25 cellular contexts compared by ENCODE assay signal in genomic region chr7:156666368-156667109, GRCh38. TPM values are rescaled to one million over a fixed set of nuclear protein-coding genes. Genes with fewer than 3 reads are reported as not detected.
DNase-seq lines count a peak whose midpoint lies in the region; ATAC-seq and TF ChIP-seq lines count a peak whose summit lies in the region.
"Had no signal": no experiment of that assay in that cellular context is flagged by ENCODE, and none has a peak within 500 bp of the region (broad histone marks: within the 10 kb centered on the region; RNA-seq: fewer than 3 reads in every experiment).

No MANE protein-coding gene starts in this region.

- no peak for TF ChIP-seq CTCF in AG10803 (conservative IDR thresholded peaks at IDR 0.05; ENCODE audit: low read length)
- TF ChIP-seq CTCF in GM23338 (conservative IDR thresholded peaks at IDR 0.05; ENCODE audit: low read depth in 2 of 2) = no peak
- TF ChIP-seq CTCF in mesothelial cell of epicardium (IDR thresholded peaks at IDR 0.05; ENCODE audit: unreplicated experiment) = no peak

- H3K4me1 Mint-ChIP-seq in GM23338 (peaks cover 35% of the 10 kb centered on the region), mesothelial cell of epicardium (peaks cover 38% of the 10 kb centered on the region)
- H3K4me1 Mint-ChIP-seq in activated T-helper 17 cell treated with anti-CD3 and anti-CD28 coated beads, Interleukin-2, amount 50 U/mL, for 72 hours = no peaks in the 10 kb centered on the region
- no peaks in the 10 kb centered on the region for H3K4me1 Mint-ChIP-seq in activated CD4-positive, alpha-beta memory T cell treated with anti-CD3 and anti-CD28 coated beads, Interleukin-2, amount 10 ng/mL, durations not matched to agents 7 days and 5 days
- H3K4me1 Mint-ChIP-seq: activated CD4-positive, alpha-beta T cell treated with anti-CD3 and anti-CD28 coated beads, Interleukin-2, amount 10 ng/mL, durations not matched to agents 7 days and 5 days; CD8-positive, alpha-beta memory T cell; central memory CD8-positive, alpha-beta T cell; naive B cell had no signal

- H3K4me1 ChIP-seq in GM23338 (ENCODE audit: insufficient read depth) = peaks cover 16% of the 10 kb centered on the region; the same call in 1 of the 2 replicates
- H3K4me1 ChIP-seq: foreskin keratinocyte, testis had no signal

- no peaks in the 10 kb centered on the region for H3K36me3 ChIP-seq in GM23338 (ENCODE audit: insufficient read depth)
- H3K36me3 ChIP-seq: ovary had no signal

- POLR2A ChIA-PET in activated CD4-positive, alpha-beta memory T cell treated with anti-CD3 and anti-CD28 coated beads, Interleukin-2, amount 10 ng/mL, durations not matched to agents 7 days and 5 days (lab: Charles Lee) = no interaction called here

- H3K27me3 ChIP-seq in GM23338 (ENCODE audit: insufficient read depth) = no peaks in the 10 kb centered on the region
- H3K27me3 ChIP-seq: foreskin keratinocyte, ovary, testis had no signal

- peaks cover 5% of the 10 kb centered on the region; the same call in 2 of the 3 replicates for H3K36me3 Mint-ChIP-seq in GM23338 (ENCODE audit: low read depth)
- H3K36me3 Mint-ChIP-seq in activated T-helper 17 cell treated with anti-CD3 and anti-CD28 coated beads, Interleukin-2, amount 50 U/mL, for 72 hours (ENCODE audit: low read depth) = no peaks in the 10 kb centered on the region
- peaks cover 7% of the 10 kb centered on the region for H3K36me3 Mint-ChIP-seq in mesothelial cell of epicardium
- peaks cover 4% of the 10 kb centered on the region for H3K36me3 Mint-ChIP-seq in activated CD4-positive, alpha-beta memory T cell treated with anti-CD3 and anti-CD28 coated beads, Interleukin-2, amount 10 ng/mL, durations not matched to agents 7 days and 5 days (ENCODE audit: low read depth)

- H3K4me2 ChIP-seq in GM23338 = 0 out of 2 replicates have a peak overlapping the region, but pooled peaks have one; percentile 10

- H3K4me3 Mint-ChIP-seq in GM23338 (no peak overlapping the region), mesothelial cell of epicardium (no peak overlapping the region)
- H3K4me3 Mint-ChIP-seq in activated T-helper 17 cell treated with anti-CD3 and anti-CD28 coated beads, Interleukin-2, amount 50 U/mL, for 72 hours = no peak overlapping the region
- H3K4me3 Mint-ChIP-seq in activated CD4-positive, alpha-beta memory T cell treated with anti-CD3 and anti-CD28 coated beads, Interleukin-2, amount 10 ng/mL, durations not matched to agents 7 days and 5 days = no peak overlapping the region
- H3K4me3 Mint-ChIP-seq: activated CD4-positive, alpha-beta T cell treated with anti-CD3 and anti-CD28 coated beads, Interleukin-2, amount 10 ng/mL, durations not matched to agents 7 days and 5 days; CD8-positive, alpha-beta memory T cell; central memory CD8-positive, alpha-beta T cell; naive B cell had no signal

- no peaks in the 10 kb centered on the region for H4K20me1 ChIP-seq in GM23338 (replicated peaks; ENCODE audit: insufficient read depth)

- no peak overlapping the region for H2AFZ ChIP-seq in GM23338

- H3K27me3 Mint-ChIP-seq in GM23338 (ENCODE audit: insufficient read depth, low read depth, poor library complexity) (no peaks in the 10 kb centered on the region), mesothelial cell of epicardium (ENCODE audit: low read depth) (no peaks in the 10 kb centered on the region)
- no peaks in the 10 kb centered on the region for H3K27me3 Mint-ChIP-seq in activated T-helper 17 cell treated with anti-CD3 and anti-CD28 coated beads, Interleukin-2, amount 50 U/mL, for 72 hours
- H3K27me3 Mint-ChIP-seq in activated CD4-positive, alpha-beta memory T cell treated with anti-CD3 and anti-CD28 coated beads, Interleukin-2, amount 10 ng/mL, durations not matched to agents 7 days and 5 days = no peaks in the 10 kb centered on the region
- H3K27me3 Mint-ChIP-seq: activated CD4-positive, alpha-beta T cell treated with anti-CD3 and anti-CD28 coated beads, Interleukin-2, amount 10 ng/mL, durations not matched to agents 7 days and 5 days; CD8-positive, alpha-beta memory T cell; central memory CD8-positive, alpha-beta T cell; naive B cell had no signal

- peak overlapping the region; percentile 64; the same call in 1 of the 2 replicates for H3K27ac ChIP-seq in GM23338 (ENCODE audit: low read depth)
- H3K27ac ChIP-seq: foreskin keratinocyte, ovary, testis had no signal

- ATAC-seq in GM23338 (peak; percentile 24), HG03460 (IDR thresholded peaks at IDR 0.05; ENCODE audit: unreplicated experiment) (no peak)
- peak; percentile 19 for ATAC-seq in activated T-helper 17 cell treated with anti-CD3 and anti-CD28 coated beads, Interleukin-2, amount 50 U/mL, for 72 hours (replicated peaks)
- ATAC-seq: foreskin keratinocyte, Right ventricle myocardium inferior, sciatic nerve had no signal

- no peak overlapping the region for H3K4me3 ChIP-seq in AG10803 (ENCODE audit: low read length)
- H3K4me3 ChIP-seq in GM23338 = no peak overlapping the region
- H3K4me3 ChIP-seq: ovary, testis had no signal

- no peaks in the 10 kb centered on the region for H3K79me2 ChIP-seq in GM23338 (replicated peaks; ENCODE audit: insufficient read depth)

- H3K9me3 Mint-ChIP-seq in GM23338 (no peaks in the 10 kb centered on the region), mesothelial cell of epicardium (no peaks in the 10 kb centered on the region)
- H3K9me3 Mint-ChIP-seq in activated T-helper 17 cell treated with anti-CD3 and anti-CD28 coated beads, Interleukin-2, amount 50 U/mL, for 72 hours = no peaks in the 10 kb centered on the region
- H3K9me3 Mint-ChIP-seq in activated CD4-positive, alpha-beta memory T cell treated with anti-CD3 and anti-CD28 coated beads, Interleukin-2, amount 10 ng/mL, durations not matched to agents 7 days and 5 days = no peaks in the 10 kb centered on the region
- H3K9me3 Mint-ChIP-seq: activated CD4-positive, alpha-beta T cell treated with anti-CD3 and anti-CD28 coated beads, Interleukin-2, amount 10 ng/mL, durations not matched to agents 7 days and 5 days; CD8-positive, alpha-beta memory T cell; central memory CD8-positive, alpha-beta T cell; naive B cell had no signal

- H3K9me2 ChIP-seq in GM23338 (ENCODE audit: insufficient read depth) = no peaks in the 10 kb centered on the region

- peak; percentile 3 for DNase-seq in AG10803 (ENCODE audit: low read depth)
- DNase-seq in GM23338 (ENCODE audit: low spot score) = peak; percentile 42
- no peak for DNase-seq in mesothelial cell of epicardium (ENCODE audit: low spot score in 2 of 2, unreplicated experiment in 2 of 2)
- DNase-seq in cerebellum (ENCODE audit: low spot score) = no peak
- no peak for DNase-seq in NCI-H345 (lab: John Stamatoyannopoulos, UW)
- no peak for DNase-seq in activated CD4-positive, alpha-beta memory T cell treated with anti-CD3 and anti-CD28 coated beads, Interleukin-2, amount 10 ng/mL, durations not matched to agents 7 days and 5 days
- DNase-seq: activated CD4-positive, alpha-beta T cell treated with anti-CD3 and anti-CD28 coated beads, Interleukin-2, amount 10 ng/mL, durations not matched to agents 7 days and 5 days; CD8-positive, alpha-beta memory T cell; DMS79; foreskin keratinocyte; HCEC 1CT; hippocampal formation; islet precursor cell; mammary epithelial cell; naive B cell; NCI-H1105; NCI-H524; OCI-M1; ovary; testis had no signal

- H3K27ac Mint-ChIP-seq in GM23338 = 0 out of 2 replicates have a peak overlapping the region, but pooled peaks have one; percentile 21
- no peak overlapping the region for H3K27ac Mint-ChIP-seq in activated T-helper 17 cell treated with anti-CD3 and anti-CD28 coated beads, Interleukin-2, amount 50 U/mL, for 72 hours
- peak overlapping the region; percentile 93 for H3K27ac Mint-ChIP-seq in mesothelial cell of epicardium
- H3K27ac Mint-ChIP-seq in activated CD4-positive, alpha-beta memory T cell treated with anti-CD3 and anti-CD28 coated beads, Interleukin-2, amount 10 ng/mL, durations not matched to agents 7 days and 5 days = no peak overlapping the region
- H3K27ac Mint-ChIP-seq: activated CD4-positive, alpha-beta T cell treated with anti-CD3 and anti-CD28 coated beads, Interleukin-2, amount 10 ng/mL, durations not matched to agents 7 days and 5 days had no signal

- CTCF ChIA-PET in activated CD4-positive, alpha-beta memory T cell treated with anti-CD3 and anti-CD28 coated beads, Interleukin-2, amount 10 ng/mL, durations not matched to agents 7 days and 5 days (lab: Charles Lee) = no interaction called here

- no peaks in the 10 kb centered on the region for H3F3A ChIP-seq in GM23338 (replicated peaks; ENCODE audit: low read depth)

TF ChIP-seq in GM23338, 12 proteins besides CTCF, POLR2A, EP300 and RAD21 (continues in another document):
- no peak for TF ChIP-seq ZNF114 (CRISPR knock-in tag; IDR thresholded peaks at IDR 0.05)
- TF ChIP-seq NANOG (IDR thresholded peaks at IDR 0.05; ENCODE audit: borderline replicate concordance) = no peak
- no peak for TF ChIP-seq ETS1 (IDR thresholded peaks at IDR 0.05)

RNA-seq across cellular contexts. Expression of gene RNF32, which starts 26.0 kb away (rescaled TPM):
- total RNA-seq in GM23338 (2014; rRNA removed; shearing (Covaris generic)) = 0.56 TPM in 1 of 2 replicates, not detected in the other
- 2.0 and 2.2 TPM in 2 replicates for polyA plus RNA-seq in GM23338 (2016; fragmentation: Nextera tagmentation; extraction: Ambion mirVana)
- total RNA-seq in activated T-helper 17 cell treated with anti-CD3 and anti-CD28 coated beads, Interleukin-2, amount 50 U/mL, for 72 hours = 1 to 10 TPM; 1.3 to 2.0 TPM
- total RNA-seq in mesothelial cell of epicardium (0.59 to 1.5 TPM (median 1.4 TPM) in 3 replicates), cerebellum (1.4 TPM)
- 1 to 10 TPM; 3.4 to 4.1 TPM for total RNA-seq in activated CD4-positive, alpha-beta memory T cell treated with anti-CD3 and anti-CD28 coated beads, Interleukin-2, amount 10 ng/mL, durations not matched to agents 7 days and 5 days

Comparison
In these comparisons a context has a peak if more than half of its experiments do, and no peak if none do; other contexts are left out.
1. DNase-seq: peak in AG10803 (single experiment) and GM23338 (single experiment); none in mesothelial cell of epicardium (0 of 2), cerebellum (single experiment), NCI-H345 (single experiment) and activated CD4-positive, alpha-beta memory T cell treated with anti-CD3 and anti-CD28 coated beads, Interleukin-2, amount 10 ng/mL, durations not matched to agents 7 days and 5 days (single experiment).
2. H3K27ac Mint-ChIP-seq: peak in GM23338 (single experiment) and mesothelial cell of epicardium (single experiment); none in activated T-helper 17 cell treated with anti-CD3 and anti-CD28 coated beads, Interleukin-2, amount 50 U/mL, for 72 hours (single experiment) and activated CD4-positive, alpha-beta memory T cell treated with anti-CD3 and anti-CD28 coated beads, Interleukin-2, amount 10 ng/mL, durations not matched to agents 7 days and 5 days (single experiment).